28 cellular contexts compared by ENCODE assay signal in genomic region chr9:78510035-78510434, GRCh38.
"Had no signal": no experiment of that assay in that cellular context is flagged by ENCODE, and none has a peak within 500 bp of the region (broad histone marks: within the 10 kb centered on the region; RNA-seq: fewer than 3 reads in every experiment).

No MANE protein-coding gene starts in this region.

- H3K9me3 ChIP-seq: ascending aorta, Peyer's patch, SJSA1, SK-N-SH had no signal

- H3K27ac ChIP-seq: ascending aorta, cardiac muscle cell, Peyer's patch, SJSA1 had no signal

- H3K4me3 ChIP-seq: ascending aorta, cardiac muscle cell, Peyer's patch, SJSA1 had no signal

- FAIRE-seq: TTC549 had no signal

- H3K27me3 ChIP-seq: ascending aorta, cardiac muscle cell, Peyer's patch, SJSA1 had no signal

- H3K36me3 ChIP-seq: ascending aorta, cardiac muscle cell, Peyer's patch, SJSA1 had no signal

- DNase-seq: activated CD4-positive, alpha-beta T cell treated with anti-CD3 and anti-CD28 coated beads for 36 hours; activated CD4-positive, alpha-beta T cell treated with anti-CD3 and anti-CD28 coated beads, Interleukin-2, amount 10 ng/mL, durations not matched to agents 7 days and 5 days; activated CD4-positive, alpha-beta T cell treated with anti-CD3 and anti-CD28 coated beads, Interleukin-2, amount 50 U/mL, for 48 hours; activated CD8-positive, alpha-beta T cell treated with anti-CD3 and anti-CD28 coated beads, Interleukin-2, amount 10 ng/mL, durations not matched to agents 7 days and 5 days; activated gamma-delta T cell; activated naive CD4-positive, alpha-beta T cell treated with Interleukin-2 at 50 U/mL for 16 hours; activated naive CD8-positive, alpha-beta T cell treated with anti-CD3 and anti-CD28 coated beads, Interleukin-2, amount 10 ng/mL, durations not matched to agents 7 days and 5 days; activated T-cell treated with anti-CD3 and anti-CD28 coated beads, Interleukin-2, amount 50 U/mL, for 24 hours; amygdala; NCI-H1092 treated with DMSO at 0.1 percent for 48 hours; NCI-H1436; NCI-H1694; NCI-H1930; NCI-H2081 treated with DMSO at 0.1 percent for 48 hours; NCI-H226; NCI-H446 treated with DMSO at 0.1 percent for 48 hours; NCI-H524; NCI-H82; NK-92 treated with Interleukin-12 subunit alpha and Interleukin-12 subunit beta, amount 100 ng/mL, for 24 hours; PC-3; Peyer's patch; RPMI8226; SHP77 treated with DMSO at 0.1 percent for 48 hours; SK-N-SH had no signal

- H3K4me1 ChIP-seq: ascending aorta, Peyer's patch, SJSA1 had no signal
